In the genomic region with DNA sequence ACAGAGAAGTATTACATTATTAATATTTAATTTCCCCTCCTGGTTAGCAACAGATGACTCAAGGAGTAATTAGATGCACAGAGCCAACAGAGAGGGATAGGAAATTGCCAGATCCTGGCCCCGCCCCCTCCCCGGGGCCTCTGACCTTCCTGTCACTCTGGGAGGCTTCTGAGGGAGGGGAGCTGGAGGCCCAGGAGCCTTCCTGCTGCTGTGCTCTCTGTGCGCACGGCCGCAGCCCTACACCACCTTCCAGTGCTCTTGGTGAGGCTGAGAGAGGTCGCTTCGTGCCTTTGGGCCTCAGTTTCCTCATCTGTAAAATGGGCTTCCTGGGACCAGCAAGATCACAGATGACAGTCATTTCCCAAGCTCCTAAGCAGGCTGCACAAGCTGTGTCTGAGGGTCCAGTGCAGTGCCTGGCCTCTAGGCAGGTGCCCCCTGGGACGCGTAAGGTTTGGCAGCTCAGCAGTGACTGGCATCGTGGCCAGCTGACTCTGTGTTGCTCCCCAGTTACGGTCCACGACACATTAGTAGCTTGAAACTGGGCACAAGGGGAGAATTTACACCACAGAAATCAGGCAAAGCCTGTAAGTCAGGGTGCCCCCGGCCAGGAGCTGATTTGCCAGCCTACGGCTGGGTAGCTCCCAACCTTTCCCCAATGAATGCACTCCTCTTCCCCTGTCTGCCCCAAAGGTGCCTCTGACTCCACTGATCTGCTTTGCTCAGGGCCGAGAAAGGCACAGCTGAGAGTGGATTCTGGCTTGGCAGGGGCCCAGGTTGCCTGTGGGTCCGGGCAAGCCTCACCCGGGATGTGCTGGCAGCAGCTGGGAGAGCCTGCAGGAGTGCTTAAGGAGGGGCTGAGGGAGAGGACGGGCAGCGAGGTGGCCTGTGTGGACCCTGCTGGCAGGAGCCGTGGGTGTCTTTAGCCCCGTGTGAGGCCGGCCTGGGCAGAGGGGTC, we compare ENCODE assay signal across 8 cellular contexts. TPM values are rescaled to one million over a fixed set of nuclear protein-coding genes. Genes with fewer than 3 reads are reported as not detected.
DNase-seq lines count a peak whose midpoint lies in the region; ATAC-seq and TF ChIP-seq lines count a peak whose summit lies in the region.

No MANE protein-coding gene starts in this region.

- H3K36me3 Mint-ChIP-seq in CD4-positive, alpha-beta T cell (ENCODE audit: low read depth), result peaks cover 31% of the 10 kb centered on the region
- H3K36me3 Mint-ChIP-seq in activated CD8-positive, alpha-beta T cell treated with anti-CD3 and anti-CD28 coated beads for 36 hours (ENCODE audit: low read depth), result peaks cover 36% of the 10 kb centered on the region
- H3K36me3 Mint-ChIP-seq in glutamatergic neuron (ENCODE audit: unreplicated experiment), result peaks cover 7% of the 10 kb centered on the region

- H3K27me3 ChIP-seq in CD4-positive, alpha-beta T cell (ENCODE audit: control insufficient read depth, insufficient read depth, low read length), result no peaks in the 10 kb centered on the region

- H3K9me3 ChIP-seq in CD4-positive, alpha-beta T cell (ENCODE audit: control insufficient read depth, low read length), result no peaks in the 10 kb centered on the region

- POLR2A ChIA-PET in CD4-positive, alpha-beta T cell (lab: Charles Lee), result interaction anchor here (1.2 kb wide), 1 partner anchor 73 kb away, joined by 4 read pairs; no protein-coding TSS in a partner anchor
- POLR2A ChIA-PET in activated CD8-positive, alpha-beta T cell treated with anti-CD3 and anti-CD28 coated beads for 36 hours (lab: Charles Lee), result interaction anchor here (0.6 to 1.5 kb wide), 5 partner anchors 14 to 127 kb away, joined by 3 to 6 read pairs (median 3); no protein-coding TSS in a partner anchor

- no peak for TF ChIP-seq CTCF in CD4-positive, alpha-beta T cell (IDR thresholded peaks at IDR 0.05)
- TF ChIP-seq CTCF in activated CD8-positive, alpha-beta T cell treated with anti-CD3 and anti-CD28 coated beads for 36 hours (IDR thresholded peaks at IDR 0.05), result no peak
- TF ChIP-seq CTCF in glutamatergic neuron (IDR thresholded peaks at IDR 0.05; ENCODE audit: partially characterized antibody, unreplicated experiment), result no peak

- peak overlapping the region; percentile 98 for H3K27ac ChIP-seq in CD4-positive, alpha-beta T cell (ENCODE audit: low read depth, low read length)

- no peaks in the 10 kb centered on the region for H3K27me3 Mint-ChIP-seq in CD4-positive, alpha-beta T cell
- no peaks in the 10 kb centered on the region for H3K27me3 Mint-ChIP-seq in activated CD8-positive, alpha-beta T cell treated with anti-CD3 and anti-CD28 coated beads for 36 hours
- H3K27me3 Mint-ChIP-seq in glutamatergic neuron (ENCODE audit: unreplicated experiment), result peaks cover 25% of the 10 kb centered on the region

- peak; percentile 6 for ATAC-seq in CD4-positive, alpha-beta T cell (ENCODE audit: poor library complexity)
- ATAC-seq in activated CD8-positive, alpha-beta T cell treated with anti-CD3 and anti-CD28 coated beads for 36 hours, result peak; percentile 26
- ATAC-seq in HG03520 (IDR thresholded peaks at IDR 0.05; ENCODE audit: unreplicated experiment), result no peak

- peaks cover 92% of the 10 kb centered on the region for H3K4me1 Mint-ChIP-seq in CD4-positive, alpha-beta T cell (ENCODE audit: low read depth)
- peaks cover 73% of the 10 kb centered on the region for H3K4me1 Mint-ChIP-seq in activated CD8-positive, alpha-beta T cell treated with anti-CD3 and anti-CD28 coated beads for 36 hours (ENCODE audit: low read depth)
- peaks cover 24% of the 10 kb centered on the region for H3K4me1 Mint-ChIP-seq in glutamatergic neuron (ENCODE audit: low read depth, unreplicated experiment)

- intact Hi-C loops in CD4-positive, alpha-beta T cell (cut with DNase I, micrococcal nuclease), result loop anchor here (2.0 to 10.0 kb wide), 5 partner anchors 38 to 635 kb away; no protein-coding TSS in a partner anchor
- intact Hi-C loops in activated CD8-positive, alpha-beta T cell treated with anti-CD3 and anti-CD28 coated beads for 36 hours (cut with micrococcal nuclease), result loop anchor here (5.0 kb wide), 2 partner anchors 58 to 73 kb away; no protein-coding TSS in a partner anchor

- H3K27ac Mint-ChIP-seq in CD4-positive, alpha-beta T cell, result peak overlapping the region; percentile 92
- H3K27ac Mint-ChIP-seq in activated CD8-positive, alpha-beta T cell treated with anti-CD3 and anti-CD28 coated beads for 36 hours, result peak overlapping the region; percentile 98
- peak overlapping the region; percentile 92 for H3K27ac Mint-ChIP-seq in glutamatergic neuron (ENCODE audit: unreplicated experiment)

- H3K9me3 Mint-ChIP-seq in CD4-positive, alpha-beta T cell, result no peaks in the 10 kb centered on the region
- no peaks in the 10 kb centered on the region for H3K9me3 Mint-ChIP-seq in activated CD8-positive, alpha-beta T cell treated with anti-CD3 and anti-CD28 coated beads for 36 hours
- H3K9me3 Mint-ChIP-seq in glutamatergic neuron (ENCODE audit: unreplicated experiment), result peaks cover 17% of the 10 kb centered on the region

- CTCF ChIA-PET in CD4-positive, alpha-beta T cell (lab: Charles Lee), result interaction anchor here (1.3 kb wide), 1 partner anchor 73 kb away, joined by 3 read pairs; no protein-coding TSS in a partner anchor
- CTCF ChIA-PET in activated CD8-positive, alpha-beta T cell treated with anti-CD3 and anti-CD28 coated beads for 36 hours (lab: Charles Lee), result interaction anchor here (0.7 to 1.5 kb wide), 4 partner anchors 8 to 97 kb away, joined by 3 to 5 read pairs (median 4); no protein-coding TSS in a partner anchor

- peak in 8 of 10 experiments; percentile 26 to 66 (median 56) for DNase-seq in CD4-positive, alpha-beta T cell
- DNase-seq in M059J (ENCODE audit: low read depth), result peak; percentile 78
- peak; percentile 92 for DNase-seq in activated CD8-positive, alpha-beta T cell treated with anti-CD3 and anti-CD28 coated beads for 36 hours
- DNase-seq in glutamatergic neuron, result peak; percentile 80
- peak; percentile 60 for DNase-seq in stimulated activated CD8-positive, alpha-beta memory T cell treated with anti-CD3 and anti-CD28 coated beads, Interleukin-4, amount 100 ng/mL, for 24 hours (ENCODE audit: low read depth)
- no peak for DNase-seq in SW 1271 (lab: John Stamatoyannopoulos, UW)
- no peak for DNase-seq in Ammon's horn (ENCODE audit: low spot score)

- peak overlapping the region; percentile 88 for H3K4me3 Mint-ChIP-seq in CD4-positive, alpha-beta T cell
- peak overlapping the region; percentile 93 for H3K4me3 Mint-ChIP-seq in activated CD8-positive, alpha-beta T cell treated with anti-CD3 and anti-CD28 coated beads for 36 hours
- peak overlapping the region; percentile 30 for H3K4me3 Mint-ChIP-seq in glutamatergic neuron (ENCODE audit: unreplicated experiment)

RNA-seq across cellular contexts. Expression of a gene that starts 2.3 kb away (rescaled TPM):
- 10 to 100 TPM; 15.5 to 16.4 TPM for total RNA-seq in CD4-positive, alpha-beta T cell
- 2.7 and 5.2 TPM in 2 replicates for total RNA-seq in M059J (2014; rRNA removed; shearing (Covaris generic))
- 10 to 100 TPM; 41.4 to 42.9 TPM for total RNA-seq in activated CD8-positive, alpha-beta T cell treated with anti-CD3 and anti-CD28 coated beads for 36 hours
- 15.9 TPM for total RNA-seq in glutamatergic neuron (ENCODE audit: unreplicated experiment)

Comparison
In these comparisons a context has a peak if more than half of its experiments do, and no peak if none do; other contexts are left out.
1. DNase-seq: peak in CD4-positive, alpha-beta T cell (8 of 10), M059J (single experiment), activated CD8-positive, alpha-beta T cell treated with anti-CD3 and anti-CD28 coated beads for 36 hours (single experiment), glutamatergic neuron (single experiment) and stimulated activated CD8-positive, alpha-beta memory T cell treated with anti-CD3 and anti-CD28 coated beads, Interleukin-4, amount 100 ng/mL, for 24 hours (single experiment); none in SW 1271 (0 of 2) and Ammon's horn (single experiment).
2. H3K4me3 Mint-ChIP-seq: peak in every context shown above with its lines; median percentile 93 in activated CD8-positive, alpha-beta T cell treated with anti-CD3 and anti-CD28 coated beads for 36 hours; 88 in CD4-positive, alpha-beta T cell; 30 in glutamatergic neuron.
3. Peak in every context shown above with its lines, with median percentiles within 50 percentile points of each other: H3K27ac Mint-ChIP-seq.